In genomic region chr17:64261422-64262124, GRCh38 we compare ENCODE assay signal across 8 cellular contexts. TPM values are rescaled to one million over a fixed set of nuclear protein-coding genes. Genes with fewer than 3 reads are reported as not detected.
DNase-seq lines count a peak whose midpoint lies in the region; ATAC-seq, FAIRE-seq and TF ChIP-seq lines count a peak whose summit lies in the region.

No MANE protein-coding gene starts in this region.

- H3K4me2 ChIP-seq in DND-41 (ENCODE audit: insufficient read depth, low read length): peak overlapping the region; percentile 83

- no peaks in the 10 kb centered on the region for H3K9me3 ChIP-seq in DND-41 (ENCODE audit: insufficient read depth, low read length, severe bottlenecking)
- H3K9me3 ChIP-seq in pancreas: no peaks in the 10 kb centered on the region

- peaks cover 9% of the 10 kb centered on the region; the same call in 1 of the 2 replicates for H4K20me1 ChIP-seq in DND-41 (ENCODE audit: insufficient read depth, low read length)

- no peak for TF ChIP-seq CTCF in DND-41 (IDR thresholded peaks at IDR 0.05; ENCODE audit: borderline replicate concordance, extremely low read depth, low read length, poor library complexity, severe bottlenecking)
- TF ChIP-seq CTCF in RWPE1 (conservative IDR thresholded peaks at IDR 0.05; ENCODE audit: low read depth): no peak
- TF ChIP-seq CTCF in epithelial cell of esophagus (IDR thresholded peaks at IDR 0.05; ENCODE audit: insufficient read depth, low read depth, low read length, missing control alignments): no peak
- TF ChIP-seq CTCF in pancreas (IDR thresholded peaks at IDR 0.05): no peak

- DNase-seq in DND-41: no peak
- DNase-seq in RWPE1 (ENCODE audit: low spot score): no peak
- no peak for DNase-seq in epithelial cell of esophagus (ENCODE audit: low read depth)
- no peak for DNase-seq in pancreas
- no peak for DNase-seq in DMS79 (lab: John Stamatoyannopoulos, UW)
- no peak for DNase-seq in cerebellum (ENCODE audit: low spot score)
- DNase-seq in stimulated activated CD4-positive, alpha-beta T cell treated with anti-CD3 and anti-CD28 coated beads, Interleukin-4, amount 100 ng/mL, for 1 hour: no peak

- no peaks in the 10 kb centered on the region for H3K27me3 ChIP-seq in DND-41 (ENCODE audit: insufficient read depth, low read length, poor library complexity)
- H3K27me3 ChIP-seq in pancreas: no peaks in the 10 kb centered on the region

- H3K4me3 ChIP-seq in DND-41 (ENCODE audit: low read depth in 1 of 2, low read length in 2 of 2) (peak overlapping the region; percentile 67 to 89; a peak in 3 of 4 replicates), epithelial cell of esophagus (ENCODE audit: low read length) (peak overlapping the region; percentile 64), pancreas (peak overlapping the region in 3 of 4 donors; percentile 83 to 95 (median 85))

- no peak for ATAC-seq in DND-41 (ENCODE audit: insufficient read depth, low read depth)
- ATAC-seq in pancreas: no peak
- ATAC-seq in GM21723 (IDR thresholded peaks at IDR 0.05; ENCODE audit: unreplicated experiment): no peak

- WGBS in pancreas, 2 donors: 24 to 26% methylated on average over 5 of the region's 5 CpGs

- H2AFZ ChIP-seq in DND-41 (ENCODE audit: low read depth, low read length): peak overlapping the region; percentile 75

- FAIRE-seq in pancreas (lab: Jason Lieb, UNC): no peak

- H3K79me2 ChIP-seq in DND-41 (ENCODE audit: insufficient read depth, low read length): peaks cover 39% of the 10 kb centered on the region

- intact Hi-C loops in pancreas (cut with DNase I): loop anchor here in 2 of 3 donors (5.0 to 10.0 kb wide), 2 partner anchors 104 to 107 kb away; no protein-coding TSS in a partner anchor

- no peak overlapping the region for H3K27ac ChIP-seq in DND-41 (ENCODE audit: low read length)
- H3K27ac ChIP-seq in RWPE1: peak overlapping the region; percentile 88
- H3K27ac ChIP-seq in pancreas: peak overlapping the region; percentile 81 to 90 (median 84)

- CTCF ChIA-PET in RWPE1 (lab: Yijun Ruan, JAX): interaction anchor here (1.5 kb wide), 1 partner anchor 21 kb away, joined by 7 read pairs; no protein-coding TSS in a partner anchor

- H3K4me1 ChIP-seq in DND-41 (ENCODE audit: insufficient read depth, low read length): peaks cover 31% of the 10 kb centered on the region
- H3K4me1 ChIP-seq in pancreas: peaks cover 18 to 29% (median 26%) of the 10 kb centered on the region in 3 donors

- H3K36me3 ChIP-seq in DND-41 (ENCODE audit: insufficient read depth, low read length) (no peaks in the 10 kb centered on the region; the same call in 1 of the 2 replicates), pancreas (no peaks in the 10 kb centered on the region)

- POLR2A ChIA-PET in RWPE1 (lab: Yijun Ruan, JAX; ENCODE audit: low non-redundant PET): no interaction called here

- peak overlapping the region; percentile 76 for H3K9ac ChIP-seq in DND-41 (ENCODE audit: low read depth, low read length)

RNA-seq across cellular contexts. Expression of gene TEX2, which starts 1.5 kb away (rescaled TPM):
- 10 to 100 TPM; 19.5 to 30.3 (median 26.5) TPM for total RNA-seq in pancreas
- polyA plus RNA-seq in pancreas: 1 to 10 TPM; 8.9 TPM
- 26.9 TPM for total RNA-seq in cerebellum
